ENCODE assay signal across 9 cellular contexts in genomic region chr12:116135209-116135930, GRCh38.
DNase-seq lines count a peak whose midpoint lies in the region; ATAC-seq lines count a peak whose summit lies in the region.
"Had no signal": no experiment of that assay in that cellular context is flagged by ENCODE, and none has a peak within 500 bp of the region (broad histone marks: within the 10 kb centered on the region; RNA-seq: fewer than 3 reads in every experiment).

No MANE protein-coding gene starts in this region.

- H3K9ac ChIP-seq in mesendoderm (ENCODE audit: low read length): no peak overlapping the region

- ATAC-seq in GM19467 (IDR thresholded peaks at IDR 0.05; ENCODE audit: unreplicated experiment): no peak

- no peak overlapping the region for H3K18ac ChIP-seq in mesendoderm (ENCODE audit: low read length)

- H3K4ac ChIP-seq in mesendoderm (ENCODE audit: low read depth, low read length): no peak overlapping the region

- H3K27ac ChIP-seq in mesendoderm (ENCODE audit: low read depth, low read length): no peak overlapping the region
- H3K27ac ChIP-seq: spleen had no signal

- H3K36me3 Mint-ChIP-seq in activated naive CD8-positive, alpha-beta T cell treated with anti-CD3 and anti-CD28 coated beads for 36 hours: peaks cover 6% of the 10 kb centered on the region

- H3K79me1 ChIP-seq in mesendoderm (ENCODE audit: low read length): peaks cover 18% of the 10 kb centered on the region

- no peak overlapping the region for H3K4me3 Mint-ChIP-seq in activated naive CD8-positive, alpha-beta T cell treated with anti-CD3 and anti-CD28 coated beads for 36 hours

- no peak overlapping the region for H3K56ac ChIP-seq in mesendoderm (ENCODE audit: low read length)

- no peak overlapping the region for H4K5ac ChIP-seq in mesendoderm (ENCODE audit: low read length)

- H3K27me3 ChIP-seq in MG63 (no peaks in the 10 kb centered on the region), mesendoderm (ENCODE audit: insufficient read depth, low read length, poor library complexity) (no peaks in the 10 kb centered on the region)
- H3K27me3 ChIP-seq: spleen had no signal

- H3K23ac ChIP-seq in mesendoderm (ENCODE audit: low read length): peak overlapping the region; percentile 7

- WGBS in mesendoderm (ENCODE audit: extremely low coverage, insufficient coverage, low lambda C conversion rate): no CpG with 5 or more reads among the region's 3 CpGs

- H2BK5ac ChIP-seq in mesendoderm (ENCODE audit: low read length): no peak overlapping the region

- peaks cover 72% of the 10 kb centered on the region for H3K4me1 Mint-ChIP-seq in activated naive CD8-positive, alpha-beta T cell treated with anti-CD3 and anti-CD28 coated beads for 36 hours

- no peak overlapping the region for H3K4me3 ChIP-seq in MG63
- no peak overlapping the region for H3K4me3 ChIP-seq in mesendoderm (ENCODE audit: low read length)
- H3K4me3 ChIP-seq: spleen had no signal

- H3K4me2 ChIP-seq in mesendoderm (ENCODE audit: low read length): no peak overlapping the region

- no peak overlapping the region for H4K8ac ChIP-seq in mesendoderm (ENCODE audit: low read depth, low read length)

- H2AK5ac ChIP-seq in mesendoderm (ENCODE audit: low read length): no peak overlapping the region

- H3K4me1 ChIP-seq in mesendoderm (ENCODE audit: control insufficient read depth, low read depth, low read length): peaks cover 5% of the 10 kb centered on the region

- DNase-seq in DMS79 treated with DMSO at 0.1 percent for 48 hours (lab: John Stamatoyannopoulos, UW) (peak; percentile 84), MG63 (peak; percentile 58), mesendoderm (no peak), AG08396 (ENCODE audit: low spot score) (no peak), HK-2 (ENCODE audit: unreplicated experiment) (no peak), GF-D8 (lab: John Stamatoyannopoulos, UW) (no peak)
- no peak for DNase-seq in activated naive CD8-positive, alpha-beta T cell treated with anti-CD3 and anti-CD28 coated beads for 36 hours
- DNase-seq: spleen had no signal

- H3K9me3 ChIP-seq in MG63: no peaks in the 10 kb centered on the region
- H3K9me3 ChIP-seq: spleen had no signal

- peaks cover 58% of the 10 kb centered on the region for H3K79me2 ChIP-seq in mesendoderm (ENCODE audit: control insufficient read depth, insufficient read depth, low read length)

- H3K27me3 Mint-ChIP-seq in activated naive CD8-positive, alpha-beta T cell treated with anti-CD3 and anti-CD28 coated beads for 36 hours: no peaks in the 10 kb centered on the region

- H2BK15ac ChIP-seq in mesendoderm (replicated peaks; ENCODE audit: low read depth): no peak overlapping the region

- H3K36me3 ChIP-seq in MG63 (no peaks in the 10 kb centered on the region), mesendoderm (ENCODE audit: control insufficient read depth, insufficient read depth, low read length) (no peaks in the 10 kb centered on the region)
- H3K36me3 ChIP-seq: spleen had no signal

- H3K9me3 Mint-ChIP-seq in activated naive CD8-positive, alpha-beta T cell treated with anti-CD3 and anti-CD28 coated beads for 36 hours: no peaks in the 10 kb centered on the region

- peak overlapping the region; percentile 94 for H3K27ac Mint-ChIP-seq in activated naive CD8-positive, alpha-beta T cell treated with anti-CD3 and anti-CD28 coated beads for 36 hours

- H2BK120ac ChIP-seq in mesendoderm (ENCODE audit: low read depth, low read length): no peak overlapping the region

Comparison
In these comparisons a context has a peak if more than half of its experiments do, and no peak if none do; other contexts are left out.
1. DNase-seq: peak in DMS79 treated with DMSO at 0.1 percent for 48 hours (single experiment) and MG63 (single experiment); none in activated naive CD8-positive, alpha-beta T cell treated with anti-CD3 and anti-CD28 coated beads for 36 hours (single experiment), mesendoderm (single experiment), AG08396 (single experiment), HK-2 (single experiment) and GF-D8 (single experiment).